In the genomic region with DNA sequence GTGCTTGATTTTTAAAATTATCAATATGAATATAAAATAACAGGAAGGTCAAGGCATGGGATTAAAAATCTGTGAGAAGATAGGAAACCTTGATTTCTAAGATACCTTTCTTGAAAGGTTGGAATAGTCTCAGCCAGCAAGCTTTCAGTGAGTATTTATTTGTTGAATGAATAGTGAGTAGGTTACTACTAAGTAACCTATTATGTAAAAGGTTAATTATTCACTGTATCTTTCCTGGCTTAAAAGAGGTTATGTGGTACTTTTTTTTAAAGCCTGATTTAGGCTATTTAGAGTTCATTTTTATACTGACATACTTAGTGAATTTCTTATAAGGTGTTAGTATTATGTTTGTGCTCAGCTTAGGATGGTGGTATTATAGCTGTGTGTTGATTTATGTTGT, we compare ENCODE assay signal across 29 cellular contexts.
DNase-seq lines count a peak whose midpoint lies in the region; ATAC-seq and TF ChIP-seq lines count a peak whose summit lies in the region.
"Had no signal": no experiment of that assay in that cellular context is flagged by ENCODE, and none has a peak within 500 bp of the region (broad histone marks: within the 10 kb centered on the region; RNA-seq: fewer than 3 reads in every experiment).

No MANE protein-coding gene starts in this region.

- peaks cover 0 to 12% of the 10 kb centered on the region in 2 donors for H3K36me3 ChIP-seq in vagina
- H3K36me3 ChIP-seq: Peyer's patch had no signal

- H3K9me3 ChIP-seq in vagina = no peaks in the 10 kb centered on the region
- H3K9me3 ChIP-seq: Peyer's patch, SJSA1, upper lobe of right lung had no signal

- H3K4me3 ChIP-seq in epithelial cell of proximal tubule (ENCODE audit: low read depth, low read length) = no peak overlapping the region
- no peak overlapping the region for H3K4me3 ChIP-seq in lower leg skin (ENCODE audit: low read depth, poor library complexity, severe bottlenecking)
- no peak overlapping the region for H3K4me3 ChIP-seq in vagina
- H3K4me3 ChIP-seq: GM23338, Peyer's patch, SJSA1, upper lobe of right lung had no signal

- H3K27ac ChIP-seq in vagina = no peak overlapping the region
- H3K27ac ChIP-seq: Peyer's patch, SJSA1, upper lobe of right lung had no signal

- no peak for TF ChIP-seq CTCF in epithelial cell of proximal tubule (conservative IDR thresholded peaks at IDR 0.05; ENCODE audit: low read depth, low read length)
- no peak for TF ChIP-seq CTCF in lower leg skin (IDR thresholded peaks at IDR 0.05)
- no peak for TF ChIP-seq CTCF in vagina (IDR thresholded peaks at IDR 0.05)

- intact Hi-C loops in lower leg skin (cut with DNase I; ENCODE audit: low total_unique reads) (no loop called here), vagina (cut with DNase I) (no loop called here)

- ATAC-seq in HG03097 (IDR thresholded peaks at IDR 0.05; ENCODE audit: low FRiP score, unreplicated experiment) = peak; percentile 77
- ATAC-seq: CD8-positive, alpha-beta T cell; GM23338; left colon; stimulated activated effector memory CD8-positive, alpha-beta T cell treated with anti-CD3 and anti-CD28 coated beads, Interleukin-12 subunit alpha, Interleukin-12 subunit beta, amount 100 ng/mL, for 72 hours; T-cell; upper lobe of right lung had no signal

- no peaks in the 10 kb centered on the region for H3K27me3 ChIP-seq in vagina
- H3K27me3 ChIP-seq: Peyer's patch, SJSA1, upper lobe of right lung had no signal

- H3K4me1 ChIP-seq in vagina = no peaks in the 10 kb centered on the region
- H3K4me1 ChIP-seq: Peyer's patch, SJSA1, upper lobe of right lung had no signal

- no peak for TF ChIP-seq POLR2A in lower leg skin (IDR thresholded peaks at IDR 0.05)
- TF ChIP-seq POLR2A in vagina (IDR thresholded peaks at IDR 0.05) = no peak

- DNase-seq in NCI-H510A treated with DMSO at 0.1 percent for 48 hours (lab: John Stamatoyannopoulos, UW) (peak; percentile 2), NCI-H510A (lab: John Stamatoyannopoulos, UW) (no peak), epithelial cell of proximal tubule (ENCODE audit: low read depth) (peak; percentile 46), renal cortical epithelial cell (ENCODE audit: low read depth) (peak; percentile 96), CD1c-positive myeloid dendritic cell (ENCODE audit: extremely low spot score) (no peak), lower leg skin (ENCODE audit: low spot score in 2 of 2) (no peak), vagina (ENCODE audit: extremely low spot score in 2 of 2) (no peak)
- DNase-seq: 8988T; activated CD4-positive, alpha-beta T cell treated with anti-CD3 and anti-CD28 coated beads, Interleukin-2, amount 50 U/mL, for 4 hours; activated CD4-positive, CD25-positive, alpha-beta regulatory T cell; activated CD8-positive, alpha-beta memory T cell treated with anti-CD3 and anti-CD28 coated beads, Interleukin-2, amount 50 U/mL, for 48 hours; AML-193; aorta; CD8-positive, alpha-beta T cell; dermis blood vessel endothelial cell; DND-41; left colon; naive B cell; NCI-H1105; occipital lobe; Peyer's patch; retina; substantia nigra; T-cell; upper lobe of right lung had no signal

Comparison
In these comparisons a context has a peak if more than half of its experiments do, and no peak if none do; other contexts are left out.
1. DNase-seq: peak in NCI-H510A treated with DMSO at 0.1 percent for 48 hours (single experiment), epithelial cell of proximal tubule (single experiment) and renal cortical epithelial cell (single experiment); none in NCI-H510A (single experiment), CD1c-positive myeloid dendritic cell (single experiment), lower leg skin (0 of 2) and vagina (0 of 2).